ENCODE assay signal across 8 cellular contexts in genomic region chr12:52023182-52023975, GRCh38. TPM values are rescaled to one million over a fixed set of nuclear protein-coding genes. Genes with fewer than 3 reads are reported as not detected.
DNase-seq lines count a peak whose midpoint lies in the region; ATAC-seq and TF ChIP-seq lines count a peak whose summit lies in the region.

No MANE protein-coding gene starts in this region.

- ATAC-seq in GM19438 (IDR thresholded peaks at IDR 0.05; ENCODE audit: low read depth, unreplicated experiment), result peak; percentile 38
- peak; percentile 91 for ATAC-seq in aorta (ENCODE audit: low FRiP score)

- no peaks in the 10 kb centered on the region for H3K27me3 ChIP-seq in aorta (ENCODE audit: control insufficient read depth in 1 of 2, insufficient read depth in 2 of 2, low read length in 1 of 2)

- peak overlapping the region; percentile 83 for H3K4me3 Mint-ChIP-seq in T-helper 1 cell treated with Interleukin-12 subunit alpha and Interleukin-12 subunit beta and Interleukin-4 antibody, amounts not matched to agents 30 μg/mL and 1 μg/mL, for 36 hours

- peak; percentile 85 for TF ChIP-seq CTCF in AG09319 (IDR thresholded peaks at IDR 0.05; ENCODE audit: low read depth, low read length)

- no peaks in the 10 kb centered on the region for H3K9me3 ChIP-seq in aorta (ENCODE audit: control insufficient read depth, low read length)

- no peak for DNase-seq in AG09319 (ENCODE audit: extremely low read depth, low read depth)
- DNase-seq in NAMALWA (ENCODE audit: low spot score), result peak; percentile 84
- peak in 54 of 56 donors; percentile 14 to 87 (median 67) for DNase-seq in amygdala (lab: John Stamatoyannopoulos, UW)
- peak; percentile 92 for DNase-seq in hepatic stellate cell (ENCODE audit: low spot score)
- peak; percentile 95 for DNase-seq in retina
- peak; percentile 95 to 96 for DNase-seq in aorta

- peak overlapping the region; percentile 99 for H3K27ac Mint-ChIP-seq in T-helper 1 cell treated with Interleukin-12 subunit alpha and Interleukin-12 subunit beta and Interleukin-4 antibody, amounts not matched to agents 30 μg/mL and 1 μg/mL, for 36 hours

- H3K4me3 ChIP-seq in aorta (ENCODE audit: low read length in 2 of 2), result peak overlapping the region; percentile 9 to 35

- H3K9me3 Mint-ChIP-seq in T-helper 1 cell treated with Interleukin-12 subunit alpha and Interleukin-12 subunit beta and Interleukin-4 antibody, amounts not matched to agents 30 μg/mL and 1 μg/mL, for 36 hours, result no peaks in the 10 kb centered on the region

- H3K4me1 Mint-ChIP-seq in T-helper 1 cell treated with Interleukin-12 subunit alpha and Interleukin-12 subunit beta and Interleukin-4 antibody, amounts not matched to agents 30 μg/mL and 1 μg/mL, for 36 hours (ENCODE audit: low read depth), result peaks cover 36% of the 10 kb centered on the region

- H3K36me3 ChIP-seq in aorta (ENCODE audit: control insufficient read depth in 1 of 2, insufficient read depth in 2 of 2, low read length in 1 of 2), result no peaks in the 10 kb centered on the region

- intact Hi-C loops in aorta (cut with DNase I), result loop anchor here in 1 of 2 donors (2.0 kb wide), 1 partner anchor 19 kb away; no protein-coding TSS in a partner anchor

- no peaks in the 10 kb centered on the region for H3K4me1 ChIP-seq in aorta (ENCODE audit: control insufficient read depth in 1 of 2, insufficient read depth in 2 of 2, low read length in 2 of 2)

- no peaks in the 10 kb centered on the region for H3K36me3 Mint-ChIP-seq in T-helper 1 cell treated with Interleukin-12 subunit alpha and Interleukin-12 subunit beta and Interleukin-4 antibody, amounts not matched to agents 30 μg/mL and 1 μg/mL, for 36 hours (ENCODE audit: low read depth)

- H3K27ac ChIP-seq in aorta (ENCODE audit: low read depth in 1 of 2, low read length in 2 of 2), result no peak overlapping the region

- 1% methylated on average over 44 to 70 of the region's 70 CpGs for WGBS in aorta, 2 donors

- H3K27me3 Mint-ChIP-seq in T-helper 1 cell treated with Interleukin-12 subunit alpha and Interleukin-12 subunit beta and Interleukin-4 antibody, amounts not matched to agents 30 μg/mL and 1 μg/mL, for 36 hours (ENCODE audit: low read depth), result peaks cover 17% of the 10 kb centered on the region

RNA-seq across cellular contexts. Expression of gene TAMALIN, which starts 16.6 kb away (rescaled TPM):
- total RNA-seq in aorta, result 100 to 1,000 TPM in 1 of 2 donors, 10 to 100 TPM in 1; 64.2 to 129 TPM
- 10 to 100 TPM in 1 of 2 donors, 1 to 10 TPM in 1; 7.1 to 13.8 TPM for polyA plus RNA-seq in aorta

RNA-seq across cellular contexts. Expression of gene NR4A1, which starts 27.9 kb away (rescaled TPM):
- total RNA-seq in aorta, result 100 to 1,000 TPM; 175 to 677 TPM
- 100 to 1,000 TPM in 1 of 2 donors, 10 to 100 TPM in 1; 48.2 to 392 TPM for polyA plus RNA-seq in aorta

RNA-seq across cellular contexts. Expression of gene ATG101, which starts 46.4 kb away (rescaled TPM):
- 10 to 100 TPM; 28.2 to 32.2 TPM for total RNA-seq in aorta
- 10 to 100 TPM; 40.9 to 44.0 TPM for polyA plus RNA-seq in aorta

RNA-seq across cellular contexts. Expression of gene SMIM41, which starts 56.1 kb away (rescaled TPM):
- total RNA-seq in aorta, result under 1 TPM in 1 of 2 donors, not detected in 1; 0.84 TPM
- not detected for polyA plus RNA-seq in aorta
